In the genomic region with DNA sequence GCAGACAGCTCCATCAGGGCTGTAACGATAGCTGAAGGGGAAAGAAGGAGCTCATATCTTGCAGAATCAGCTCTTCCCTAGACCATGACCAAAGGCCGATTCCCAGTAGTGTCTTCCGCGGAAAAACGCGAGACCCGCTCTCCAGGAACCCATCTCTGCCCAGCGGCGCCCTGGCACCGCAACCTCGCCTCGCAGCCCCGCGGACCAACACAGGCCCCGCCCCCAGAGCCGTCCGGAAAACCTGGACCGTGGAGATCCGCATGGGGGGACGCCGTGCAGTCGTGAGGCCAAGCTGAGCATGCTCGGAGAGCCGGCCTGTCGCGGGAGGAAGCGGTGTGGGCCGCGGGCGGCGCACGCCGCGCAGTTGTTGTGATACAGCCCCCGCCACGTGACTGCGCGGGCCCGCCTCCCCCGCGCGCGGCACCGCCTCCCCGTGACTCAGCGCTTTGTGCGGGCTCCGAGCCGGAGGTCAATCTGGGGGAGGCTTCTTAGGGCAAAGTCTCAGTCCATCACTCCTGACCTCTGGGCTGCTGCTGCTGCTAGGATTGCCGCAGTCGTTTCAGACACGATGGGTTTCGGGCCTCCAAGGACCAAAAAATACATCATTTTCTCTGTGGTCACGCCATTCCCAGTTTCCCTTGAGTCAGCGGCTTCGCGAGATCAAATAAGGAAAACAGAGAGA, we compare ENCODE assay signal across 1 cellular context.
TF ChIP-seq lines count a peak whose summit lies in the region.

No MANE protein-coding gene starts in this region.

TF ChIP-seq in K562, 482 proteins besides CTCF, POLR2A, EP300 and RAD21 (continued from another document and continues in another):
- TF ChIP-seq, protein P1, sequence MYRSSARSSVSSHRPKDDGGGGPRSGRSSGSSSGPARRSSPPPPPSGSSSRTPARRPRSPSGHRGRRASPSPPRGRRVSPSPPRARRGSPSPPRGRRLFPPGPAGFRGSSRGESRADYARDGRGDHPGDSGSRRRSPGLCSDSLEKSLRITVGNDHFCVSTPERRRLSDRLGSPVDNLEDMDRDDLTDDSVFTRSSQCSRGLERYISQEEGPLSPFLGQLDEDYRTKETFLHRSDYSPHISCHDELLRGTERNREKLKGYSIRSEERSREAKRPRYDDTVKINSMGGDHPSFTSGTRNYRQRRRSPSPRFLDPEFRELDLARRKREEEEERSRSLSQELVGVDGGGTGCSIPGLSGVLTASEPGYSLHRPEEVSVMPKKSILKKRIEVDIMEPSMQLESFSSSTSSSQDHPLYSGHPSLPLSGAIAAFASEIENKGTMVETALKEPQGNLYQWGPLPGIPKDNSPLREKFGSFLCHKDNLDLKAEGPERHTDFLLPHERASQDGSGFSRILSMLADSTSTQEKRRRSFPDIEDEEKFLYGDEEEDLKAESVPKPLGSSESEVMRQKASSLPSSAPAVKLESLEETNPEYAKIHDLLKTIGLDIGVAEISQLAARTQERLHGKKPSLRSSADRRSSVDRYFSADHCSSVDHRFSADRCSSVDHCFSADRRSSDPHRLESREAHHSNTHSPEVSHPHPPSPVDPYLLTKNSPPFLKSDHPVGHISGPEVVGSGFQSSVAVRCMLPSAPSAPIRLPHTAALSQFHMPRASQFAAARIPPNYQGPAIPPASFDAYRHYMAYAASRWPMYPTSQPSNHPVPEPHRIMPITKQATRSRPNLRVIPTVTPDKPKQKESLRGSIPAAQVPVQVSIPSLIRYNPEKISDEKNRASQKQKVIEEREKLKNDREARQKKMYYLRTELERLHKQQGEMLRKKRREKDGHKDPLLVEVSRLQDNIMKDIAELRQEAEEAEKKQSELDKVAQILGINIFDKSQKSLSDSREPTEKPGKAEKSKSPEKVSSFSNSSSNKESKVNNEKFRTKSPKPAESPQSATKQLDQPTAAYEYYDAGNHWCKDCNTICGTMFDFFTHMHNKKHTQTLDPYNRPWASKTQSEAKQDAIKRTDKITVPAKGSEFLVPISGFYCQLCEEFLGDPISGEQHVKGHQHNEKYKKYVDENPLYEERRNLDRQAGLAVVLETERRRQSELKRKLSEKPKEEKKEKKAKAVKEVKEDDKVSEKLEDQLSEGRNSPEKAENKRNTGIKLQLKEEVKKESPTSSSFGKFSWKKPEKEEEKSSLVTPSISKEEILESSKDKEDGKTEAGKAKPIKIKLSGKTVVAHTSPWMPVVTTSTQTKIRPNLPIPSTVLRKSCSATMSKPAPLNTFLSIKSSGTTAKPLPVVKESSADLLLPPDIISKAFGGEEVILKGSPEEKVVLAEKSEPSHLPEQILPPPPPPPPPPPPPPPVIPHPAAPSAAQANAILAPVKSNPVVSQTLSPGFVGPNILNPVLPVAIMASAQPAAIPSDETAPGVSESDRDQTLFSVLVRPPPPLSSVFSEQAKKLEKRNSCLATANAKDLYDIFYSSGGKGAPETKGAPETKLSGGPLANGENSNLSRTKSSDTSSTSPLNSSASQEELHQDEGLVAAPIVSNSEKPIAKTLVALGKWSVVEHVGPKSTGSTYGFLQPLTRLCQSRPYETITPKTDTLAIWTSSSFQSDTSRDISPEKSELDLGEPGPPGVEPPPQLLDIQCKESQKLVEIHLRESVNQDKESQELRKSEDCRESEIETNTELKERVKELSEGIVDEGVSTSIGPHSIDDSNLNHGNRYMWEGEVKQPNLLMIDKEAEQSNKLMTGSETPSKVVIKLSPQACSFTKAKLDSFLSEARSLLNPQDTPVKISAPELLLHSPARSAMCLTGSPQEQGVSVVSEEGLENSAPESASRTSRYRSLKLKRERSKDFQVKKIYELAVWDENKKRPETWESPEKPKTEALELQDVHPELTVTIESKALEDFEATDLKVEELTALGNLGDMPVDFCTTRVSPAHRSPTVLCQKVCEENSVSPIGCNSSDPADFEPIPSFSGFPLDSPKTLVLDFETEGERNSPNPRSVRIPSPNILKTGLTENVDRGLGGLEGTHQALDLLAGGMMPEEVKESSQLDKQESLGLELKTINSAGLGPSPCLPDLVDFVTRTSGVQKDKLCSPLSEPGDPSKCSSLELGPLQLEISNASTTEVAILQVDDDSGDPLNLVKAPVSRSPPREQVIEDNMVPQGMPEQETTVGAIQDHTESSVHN (IDR thresholded peaks at IDR 0.05; ENCODE audit: borderline replicate concordance in 1 of 2, low read depth in 1 of 2), result no peak
- TF ChIP-seq ZC3H11A (IDR thresholded peaks at IDR 0.05; ENCODE audit: low read depth, low read length) (no peak), GTF2B (IDR thresholded peaks at IDR 0.05; ENCODE audit: extremely low read depth, insufficient read length) (no peak), BACH1 (tag; IDR thresholded peaks at IDR 0.05) (peak; percentile 99), HDAC3 (IDR thresholded peaks at IDR 0.05; ENCODE audit: borderline replicate concordance, partially characterized antibody) (peak; percentile 75), RB1 (IDR thresholded peaks at IDR 0.05; ENCODE audit: low read depth) (peak; percentile 94), NR2C1 (IDR thresholded peaks at IDR 0.05) (peak; percentile 74), NR2C1 (tag; IDR thresholded peaks at IDR 0.05) (peak; percentile 70), FOSL1 (tag; conservative IDR thresholded peaks at IDR 0.05) (peak; percentile 91), ZNF780A (CRISPR knock-in tag; IDR thresholded peaks at IDR 0.05) (no peak), SREBF2 (CRISPR knock-in tag; IDR thresholded peaks at IDR 0.05) (no peak), RBM17 (IDR thresholded peaks at IDR 0.05; ENCODE audit: borderline replicate concordance, low read depth, low read length) (no peak), BMI1 (IDR thresholded peaks at IDR 0.05; ENCODE audit: low read length) (no peak), NFRKB (IDR thresholded peaks at IDR 0.05; ENCODE audit: low read depth) (no peak), ATF1 (CRISPR knock-in tag; IDR thresholded peaks at IDR 0.05) (peak; percentile 51; the same call in 1 of the 2 replicates), ATF1 (tag; IDR thresholded peaks at IDR 0.05) (peak; percentile 89), MXD1 (CRISPR knock-in tag; IDR thresholded peaks at IDR 0.05; ENCODE audit: borderline replicate concordance, poor library complexity, severe bottlenecking) (no peak), OTX1 (CRISPR knock-in tag; IDR thresholded peaks at IDR 0.05) (no peak), ZFPM2 (CRISPR knock-in tag; IDR thresholded peaks at IDR 0.05) (no peak), TCFL5 (CRISPR knock-in tag; conservative IDR thresholded peaks at IDR 0.05) (no peak), SMC3 (conservative IDR thresholded peaks at IDR 0.05; ENCODE audit: insufficient read depth, low read depth, low read length) (no peak), POU5F1 (IDR thresholded peaks at IDR 0.05; ENCODE audit: borderline replicate concordance, low read depth, low read length, partially characterized antibody) (peak; percentile 21), FOXJ3 (CRISPR knock-in tag; IDR thresholded peaks at IDR 0.05) (no peak), POLR3A (IDR thresholded peaks at IDR 0.05; ENCODE audit: borderline replicate concordance, extremely low read depth, insufficient read depth, insufficient read length) (no peak), HLTF (IDR thresholded peaks at IDR 0.05) (no peak)
- TF ChIP-seq, protein P2, sequence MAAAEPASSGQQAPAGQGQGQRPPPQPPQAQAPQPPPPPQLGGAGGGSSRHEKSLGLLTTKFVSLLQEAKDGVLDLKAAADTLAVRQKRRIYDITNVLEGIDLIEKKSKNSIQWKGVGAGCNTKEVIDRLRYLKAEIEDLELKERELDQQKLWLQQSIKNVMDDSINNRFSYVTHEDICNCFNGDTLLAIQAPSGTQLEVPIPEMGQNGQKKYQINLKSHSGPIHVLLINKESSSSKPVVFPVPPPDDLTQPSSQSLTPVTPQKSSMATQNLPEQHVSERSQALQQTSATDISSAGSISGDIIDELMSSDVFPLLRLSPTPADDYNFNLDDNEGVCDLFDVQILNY (CRISPR knock-in tag; IDR thresholded peaks at IDR 0.05), result no peak; the same call in 1 of the 2 replicates
- TF ChIP-seq, protein P3, sequence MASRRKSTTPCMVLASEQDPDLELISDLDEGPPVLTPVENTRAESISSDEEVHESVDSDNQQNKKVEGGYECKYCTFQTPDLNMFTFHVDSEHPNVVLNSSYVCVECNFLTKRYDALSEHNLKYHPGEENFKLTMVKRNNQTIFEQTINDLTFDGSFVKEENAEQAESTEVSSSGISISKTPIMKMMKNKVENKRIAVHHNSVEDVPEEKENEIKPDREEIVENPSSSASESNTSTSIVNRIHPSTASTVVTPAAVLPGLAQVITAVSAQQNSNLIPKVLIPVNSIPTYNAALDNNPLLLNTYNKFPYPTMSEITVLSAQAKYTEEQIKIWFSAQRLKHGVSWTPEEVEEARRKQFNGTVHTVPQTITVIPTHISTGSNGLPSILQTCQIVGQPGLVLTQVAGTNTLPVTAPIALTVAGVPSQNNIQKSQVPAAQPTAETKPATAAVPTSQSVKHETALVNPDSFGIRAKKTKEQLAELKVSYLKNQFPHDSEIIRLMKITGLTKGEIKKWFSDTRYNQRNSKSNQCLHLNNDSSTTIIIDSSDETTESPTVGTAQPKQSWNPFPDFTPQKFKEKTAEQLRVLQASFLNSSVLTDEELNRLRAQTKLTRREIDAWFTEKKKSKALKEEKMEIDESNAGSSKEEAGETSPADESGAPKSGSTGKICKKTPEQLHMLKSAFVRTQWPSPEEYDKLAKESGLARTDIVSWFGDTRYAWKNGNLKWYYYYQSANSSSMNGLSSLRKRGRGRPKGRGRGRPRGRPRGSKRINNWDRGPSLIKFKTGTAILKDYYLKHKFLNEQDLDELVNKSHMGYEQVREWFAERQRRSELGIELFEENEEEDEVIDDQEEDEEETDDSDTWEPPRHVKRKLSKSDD (conservative IDR thresholded peaks at IDR 0.05; ENCODE audit: low read length), result peak; percentile 51; the same call in 1 of the 2 replicates
- TF ChIP-seq, protein P4, sequence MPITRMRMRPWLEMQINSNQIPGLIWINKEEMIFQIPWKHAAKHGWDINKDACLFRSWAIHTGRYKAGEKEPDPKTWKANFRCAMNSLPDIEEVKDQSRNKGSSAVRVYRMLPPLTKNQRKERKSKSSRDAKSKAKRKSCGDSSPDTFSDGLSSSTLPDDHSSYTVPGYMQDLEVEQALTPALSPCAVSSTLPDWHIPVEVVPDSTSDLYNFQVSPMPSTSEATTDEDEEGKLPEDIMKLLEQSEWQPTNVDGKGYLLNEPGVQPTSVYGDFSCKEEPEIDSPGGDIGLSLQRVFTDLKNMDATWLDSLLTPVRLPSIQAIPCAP (CRISPR knock-in tag; IDR thresholded peaks at IDR 0.05; ENCODE audit: borderline replicate concordance), result no peak
- TF ChIP-seq, protein P5, sequence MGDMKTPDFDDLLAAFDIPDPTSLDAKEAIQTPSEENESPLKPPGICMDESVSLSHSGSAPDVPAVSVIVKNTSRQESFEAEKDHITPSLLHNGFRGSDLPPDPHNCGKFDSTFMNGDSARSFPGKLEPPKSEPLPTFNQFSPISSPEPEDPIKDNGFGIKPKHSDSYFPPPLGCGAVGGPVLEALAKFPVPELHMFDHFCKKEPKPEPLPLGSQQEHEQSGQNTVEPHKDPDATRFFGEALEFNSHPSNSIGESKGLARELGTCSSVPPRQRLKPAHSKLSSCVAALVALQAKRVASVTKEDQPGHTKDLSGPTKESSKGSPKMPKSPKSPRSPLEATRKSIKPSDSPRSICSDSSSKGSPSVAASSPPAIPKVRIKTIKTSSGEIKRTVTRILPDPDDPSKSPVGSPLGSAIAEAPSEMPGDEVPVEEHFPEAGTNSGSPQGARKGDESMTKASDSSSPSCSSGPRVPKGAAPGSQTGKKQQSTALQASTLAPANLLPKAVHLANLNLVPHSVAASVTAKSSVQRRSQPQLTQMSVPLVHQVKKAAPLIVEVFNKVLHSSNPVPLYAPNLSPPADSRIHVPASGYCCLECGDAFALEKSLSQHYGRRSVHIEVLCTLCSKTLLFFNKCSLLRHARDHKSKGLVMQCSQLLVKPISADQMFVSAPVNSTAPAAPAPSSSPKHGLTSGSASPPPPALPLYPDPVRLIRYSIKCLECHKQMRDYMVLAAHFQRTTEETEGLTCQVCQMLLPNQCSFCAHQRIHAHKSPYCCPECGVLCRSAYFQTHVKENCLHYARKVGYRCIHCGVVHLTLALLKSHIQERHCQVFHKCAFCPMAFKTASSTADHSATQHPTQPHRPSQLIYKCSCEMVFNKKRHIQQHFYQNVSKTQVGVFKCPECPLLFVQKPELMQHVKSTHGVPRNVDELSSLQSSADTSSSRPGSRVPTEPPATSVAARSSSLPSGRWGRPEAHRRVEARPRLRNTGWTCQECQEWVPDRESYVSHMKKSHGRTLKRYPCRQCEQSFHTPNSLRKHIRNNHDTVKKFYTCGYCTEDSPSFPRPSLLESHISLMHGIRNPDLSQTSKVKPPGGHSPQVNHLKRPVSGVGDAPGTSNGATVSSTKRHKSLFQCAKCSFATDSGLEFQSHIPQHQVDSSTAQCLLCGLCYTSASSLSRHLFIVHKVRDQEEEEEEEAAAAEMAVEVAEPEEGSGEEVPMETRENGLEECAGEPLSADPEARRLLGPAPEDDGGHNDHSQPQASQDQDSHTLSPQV (IDR thresholded peaks at IDR 0.05), result peak; percentile 31; the same call in 1 of the 2 replicates
- TF ChIP-seq, protein P6, sequence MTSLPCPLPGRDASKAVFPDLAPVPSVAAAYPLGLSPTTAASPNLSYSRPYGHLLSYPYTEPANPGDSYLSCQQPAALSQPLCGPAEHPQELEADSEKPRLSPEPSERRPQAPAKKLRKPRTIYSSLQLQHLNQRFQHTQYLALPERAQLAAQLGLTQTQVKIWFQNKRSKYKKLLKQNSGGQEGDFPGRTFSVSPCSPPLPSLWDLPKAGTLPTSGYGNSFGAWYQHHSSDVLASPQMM (CRISPR knock-in tag; IDR thresholded peaks at IDR 0.05), result no peak
